ENCODE assay signal across 18 cellular contexts in the genomic region with DNA sequence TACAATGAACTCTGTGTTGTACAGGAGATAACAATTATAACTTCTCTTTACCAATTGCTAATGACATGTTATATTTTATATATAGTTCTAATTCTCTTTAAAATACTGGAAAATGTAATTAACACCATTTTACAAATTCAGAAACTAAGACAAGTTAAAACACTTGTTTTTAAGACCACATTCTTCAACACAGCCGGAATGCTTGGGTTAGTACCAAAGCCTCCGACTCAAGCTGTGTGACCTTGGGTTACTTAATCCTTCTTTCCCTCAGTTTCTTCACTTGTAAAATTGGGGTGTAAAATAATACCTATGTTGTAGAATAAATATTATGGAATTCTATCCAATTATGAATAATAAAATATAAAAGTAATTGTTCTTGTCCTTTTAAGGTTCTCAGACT.
"Had no signal": no experiment of that assay in that cellular context is flagged by ENCODE, and none has a peak within 500 bp of the region (broad histone marks: within the 10 kb centered on the region; RNA-seq: fewer than 3 reads in every experiment).

No MANE protein-coding gene starts in this region.

- H3K9me3 ChIP-seq: gastrocnemius medialis, heart right ventricle, mucosa of descending colon, ovary, right lobe of liver had no signal

- H3K36me3 Mint-ChIP-seq: natural killer cell treated with Interleukin-12 subunit alpha and Interleukin-12 subunit beta and Interleukin-15 and Interleukin-18, amount 100 ng/mL, for 72 hours; neural progenitor cell had no signal

- H3K4me3 Mint-ChIP-seq: natural killer cell treated with Interleukin-12 subunit alpha and Interleukin-12 subunit beta and Interleukin-15 and Interleukin-18, amount 100 ng/mL, for 72 hours; neural progenitor cell had no signal

- H3K4me2 ChIP-seq: neural progenitor cell had no signal

- H3K27me3 Mint-ChIP-seq: natural killer cell treated with Interleukin-12 subunit alpha and Interleukin-12 subunit beta and Interleukin-15 and Interleukin-18, amount 100 ng/mL, for 72 hours had no signal

- H3K27ac ChIP-seq: dorsolateral prefrontal cortex, gastrocnemius medialis, heart right ventricle, neural progenitor cell, ovary, right lobe of liver had no signal

- H3K36me3 ChIP-seq: gastrocnemius medialis, heart right ventricle, neural progenitor cell, ovary, right lobe of liver had no signal

- H3K4me1 ChIP-seq: gastrocnemius medialis, heart right ventricle, neural progenitor cell, right lobe of liver had no signal

- H3K4me3 ChIP-seq: dorsolateral prefrontal cortex, gastrocnemius medialis, heart right ventricle, mucosa of descending colon, neural progenitor cell, ovary, right lobe of liver had no signal

- H3K9ac ChIP-seq: neural progenitor cell had no signal

- H3K9me3 Mint-ChIP-seq: neural progenitor cell had no signal

- H3K27ac Mint-ChIP-seq: natural killer cell treated with Interleukin-12 subunit alpha and Interleukin-12 subunit beta and Interleukin-15 and Interleukin-18, amount 100 ng/mL, for 72 hours; neural progenitor cell had no signal

- H2AFZ ChIP-seq: neural progenitor cell had no signal

- DNase-seq: cortex of kidney; dorsolateral prefrontal cortex; effector CD8-positive, alpha-beta T cell; gastrocnemius medialis; heart right ventricle; hypothalamus; islet precursor cell; mammary epithelial cell; mucosa of descending colon; nucleus accumbens; ovary; right lobe of liver; stimulated activated CD4-positive, alpha-beta T cell treated with anti-CD3 and anti-CD28 coated beads, Interleukin-2, amount 100 ng/mL, for 24 hours; stimulated activated naive CD4-positive, alpha-beta T cell had no signal

- ATAC-seq: esophagus mucosa; gastrocnemius medialis; heart right ventricle; left lobe of liver; mucosa of descending colon; natural killer cell treated with Interleukin-12 subunit alpha and Interleukin-12 subunit beta and Interleukin-15 and Interleukin-18, amount 100 ng/mL, for 72 hours; right lobe of liver had no signal

- H3K27me3 ChIP-seq: dorsolateral prefrontal cortex, gastrocnemius medialis, heart right ventricle, neural progenitor cell, ovary, right lobe of liver had no signal
